ENCODE assay signal across 17 cellular contexts in genomic region chr22:24501366-24502005, GRCh38. TPM values are rescaled to one million over a fixed set of nuclear protein-coding genes. Genes with fewer than 3 reads are reported as not detected.
"Had no signal": no experiment of that assay in that cellular context is flagged by ENCODE, and none has a peak within 500 bp of the region (broad histone marks: within the 10 kb centered on the region; RNA-seq: fewer than 3 reads in every experiment).

No MANE protein-coding gene starts in this region.

- DNase-seq: activated CD4-positive, alpha-beta T cell treated with anti-CD3 and anti-CD28 coated beads, Interleukin-2, amount 10 ng/mL, durations not matched to agents 7 days and 5 days; activated CD8-positive, alpha-beta memory T cell treated with anti-CD3 and anti-CD28 coated beads, Interleukin-2, amount 50 U/mL, for 48 hours; activated gamma-delta T cell; activated T-cell treated with anti-CD3 and anti-CD28 coated beads, Interleukin-2, amount 50 U/mL, for 72 hours; effector memory CD4-positive, alpha-beta T cell; immature natural killer cell; left colon; mammary epithelial cell; mucosa of descending colon; naive thymus-derived CD4-positive, alpha-beta T cell; stimulated activated naive CD8-positive, alpha-beta T cell treated with anti-CD3 and anti-CD28 coated beads, Interleukin-15, Interleukin-2, amounts not matched to agents 100 U/mL and 50 U/mL, for 24 hours; SW 1271; transverse colon had no signal

- H3K27ac ChIP-seq: foreskin keratinocyte, transverse colon had no signal

- H3K9me3 Mint-ChIP-seq: activated CD4-positive, alpha-beta T cell treated with anti-CD3 and anti-CD28 coated beads, Interleukin-2, amount 10 ng/mL, durations not matched to agents 7 days and 5 days; activated naive CD4-positive, alpha-beta T cell treated with anti-CD3 and anti-CD28 coated beads, Interleukin-2, amount 50 U/mL, for 72 hours; activated T-cell treated with anti-CD3 and anti-CD28 coated beads, Interleukin-2, amount 50 U/mL, for 72 hours; immature natural killer cell; naive thymus-derived CD4-positive, alpha-beta T cell; T-helper 2 cell treated with Interferon-gamma antibody and Interleukin-4, amounts not matched to agents 5 μg/mL and 100 μg/mL, for 36 hours had no signal

- H3K4me2 ChIP-seq: smooth muscle cell had no signal

- H3K36me3 ChIP-seq: transverse colon had no signal

- H3K27ac Mint-ChIP-seq: activated CD4-positive, alpha-beta T cell treated with anti-CD3 and anti-CD28 coated beads, Interleukin-2, amount 10 ng/mL, durations not matched to agents 7 days and 5 days; activated T-cell treated with anti-CD3 and anti-CD28 coated beads, Interleukin-2, amount 50 U/mL, for 72 hours; immature natural killer cell; T-helper 2 cell treated with Interferon-gamma antibody and Interleukin-4, amounts not matched to agents 5 μg/mL and 100 μg/mL, for 36 hours had no signal

- H3K27me3 ChIP-seq: transverse colon had no signal

- H3K36me3 Mint-ChIP-seq: activated naive CD4-positive, alpha-beta T cell treated with anti-CD3 and anti-CD28 coated beads, Interleukin-2, amount 50 U/mL, for 72 hours; immature natural killer cell; naive thymus-derived CD4-positive, alpha-beta T cell had no signal

- H3K4me3 Mint-ChIP-seq: activated CD4-positive, alpha-beta T cell treated with anti-CD3 and anti-CD28 coated beads, Interleukin-2, amount 10 ng/mL, durations not matched to agents 7 days and 5 days; activated T-cell treated with anti-CD3 and anti-CD28 coated beads, Interleukin-2, amount 50 U/mL, for 72 hours; immature natural killer cell; naive thymus-derived CD4-positive, alpha-beta T cell; T-helper 2 cell treated with Interferon-gamma antibody and Interleukin-4, amounts not matched to agents 5 μg/mL and 100 μg/mL, for 36 hours had no signal

- H3K9me3 ChIP-seq: mucosa of descending colon, transverse colon had no signal

- ATAC-seq: activated naive CD4-positive, alpha-beta T cell treated with anti-CD3 and anti-CD28 coated beads, Interleukin-2, amount 50 U/mL, for 72 hours; activated T-cell treated with anti-CD3 and anti-CD28 coated beads, Interleukin-2, amount 50 U/mL, for 72 hours; left colon; naive thymus-derived CD4-positive, alpha-beta T cell; stimulated activated naive CD8-positive, alpha-beta T cell treated with anti-CD3 and anti-CD28 coated beads, Interleukin-15, Interleukin-2, amounts not matched to agents 100 U/mL and 50 U/mL, for 24 hours had no signal

- H3K4me1 ChIP-seq: foreskin keratinocyte had no signal

- H3K4me3 ChIP-seq: mucosa of descending colon, smooth muscle cell, transverse colon had no signal

RNA-seq across cellular contexts. Expression of gene UPB1, which starts 6.4 kb away (rescaled TPM):
- total RNA-seq: foreskin keratinocyte, mammary epithelial cell, smooth muscle cell had no signal
- polyA plus RNA-seq: foreskin keratinocyte, immature natural killer cell, mammary epithelial cell had no signal
